In genomic region chr17:50355701-50356341, GRCh38 we compare ENCODE assay signal across 16 cellular contexts.
"Had no signal": no experiment of that assay in that cellular context is flagged by ENCODE, and none has a peak within 500 bp of the region (broad histone marks: within the 10 kb centered on the region; RNA-seq: fewer than 3 reads in every experiment).

No MANE protein-coding gene starts in this region.

- H3K27ac ChIP-seq: coronary artery, epithelial cell of prostate, gastroesophageal sphincter, right atrium auricular region, upper lobe of left lung had no signal

- H3K4me3 ChIP-seq: coronary artery, gastroesophageal sphincter, right atrium auricular region, smooth muscle cell, upper lobe of left lung had no signal

- DNase-seq: activated B cell treated with CpG ODN at 0.5 μM for 24 hours; activated CD4-positive, alpha-beta T cell treated with anti-CD3 and anti-CD28 coated beads, Interleukin-2, amount 10 ng/mL, durations not matched to agents 24 days and 14 days; activated naive CD4-positive, alpha-beta T cell treated with Interleukin-2 at 50 U/mL for 16 hours; caudate nucleus; effector CD4-positive, alpha-beta T cell; kidney glomerular epithelial cell; midbrain; substantia nigra had no signal

- H3K27me3 ChIP-seq: gastroesophageal sphincter, right atrium auricular region, upper lobe of left lung had no signal

- H3K4me2 ChIP-seq: smooth muscle cell had no signal

- H3K9me3 ChIP-seq: gastroesophageal sphincter, right atrium auricular region, upper lobe of left lung had no signal

- ATAC-seq: gastroesophageal sphincter; stimulated activated memory B cell treated with anti-CD40 and anti-IgM and Interleukin-4, amounts not matched to agents 10 μg/mL and 1 μg/mL and 100 μg/mL, for 72 hours had no signal

- H3K9me3 Mint-ChIP-seq: activated B cell treated with CpG ODN at 0.5 μM for 24 hours; activated CD4-positive, alpha-beta T cell treated with anti-CD3 and anti-CD28 coated beads, Interleukin-2, amount 10 ng/mL, durations not matched to agents 24 days and 14 days; stimulated activated memory B cell treated with anti-CD40 and anti-IgM and Interleukin-4, amounts not matched to agents 10 μg/mL and 1 μg/mL and 100 μg/mL, for 72 hours; T-helper 1 cell treated with Interleukin-12 subunit alpha and Interleukin-12 subunit beta and Interleukin-4 antibody, amounts not matched to agents 30 μg/mL and 1 μg/mL, for 36 hours had no signal

- H3K4me3 Mint-ChIP-seq: activated B cell treated with CpG ODN at 0.5 μM for 24 hours; activated CD4-positive, alpha-beta T cell treated with anti-CD3 and anti-CD28 coated beads, Interleukin-2, amount 10 ng/mL, durations not matched to agents 24 days and 14 days; stimulated activated memory B cell treated with anti-CD40 and anti-IgM and Interleukin-4, amounts not matched to agents 10 μg/mL and 1 μg/mL and 100 μg/mL, for 72 hours; T-helper 1 cell treated with Interleukin-12 subunit alpha and Interleukin-12 subunit beta and Interleukin-4 antibody, amounts not matched to agents 30 μg/mL and 1 μg/mL, for 36 hours had no signal

- H3K4me1 Mint-ChIP-seq: activated B cell treated with CpG ODN at 0.5 μM for 24 hours had no signal

- H3K4me1 ChIP-seq: right atrium auricular region, upper lobe of left lung had no signal

- H3K27me3 Mint-ChIP-seq: activated B cell treated with CpG ODN at 0.5 μM for 24 hours; activated CD4-positive, alpha-beta T cell treated with anti-CD3 and anti-CD28 coated beads, Interleukin-2, amount 10 ng/mL, durations not matched to agents 24 days and 14 days; stimulated activated memory B cell treated with anti-CD40 and anti-IgM and Interleukin-4, amounts not matched to agents 10 μg/mL and 1 μg/mL and 100 μg/mL, for 72 hours had no signal

- H3K27ac Mint-ChIP-seq: activated B cell treated with CpG ODN at 0.5 μM for 24 hours; activated CD4-positive, alpha-beta T cell treated with anti-CD3 and anti-CD28 coated beads, Interleukin-2, amount 10 ng/mL, durations not matched to agents 24 days and 14 days; stimulated activated memory B cell treated with anti-CD40 and anti-IgM and Interleukin-4, amounts not matched to agents 10 μg/mL and 1 μg/mL and 100 μg/mL, for 72 hours; T-helper 1 cell treated with Interleukin-12 subunit alpha and Interleukin-12 subunit beta and Interleukin-4 antibody, amounts not matched to agents 30 μg/mL and 1 μg/mL, for 36 hours had no signal
